26 cellular contexts compared by ENCODE assay signal in genomic region chr10:25561761-25562160, GRCh38.
"Had no signal": no experiment of that assay in that cellular context is flagged by ENCODE, and none has a peak within 500 bp of the region (broad histone marks: within the 10 kb centered on the region; RNA-seq: fewer than 3 reads in every experiment).

No MANE protein-coding gene starts in this region.

- H3K27ac Mint-ChIP-seq: activated B cell treated with CpG ODN at 0.5 μM for 24 hours; activated CD4-positive, alpha-beta T cell treated with anti-CD3 and anti-CD28 coated beads, Interleukin-2, amount 10 ng/mL, durations not matched to agents 24 days and 14 days; activated CD8-positive, alpha-beta memory T cell treated with anti-CD3 and anti-CD28 coated beads, Interleukin-2, amount 10 ng/mL, durations not matched to agents 7 days and 5 days; activated naive CD4-positive, alpha-beta T cell treated with anti-CD3 and anti-CD28 coated beads, Interleukin-2, amount 50 U/mL, for 24 hours; activated T-cell treated with anti-CD3 and anti-CD28 coated beads, Interleukin-2, amount 50 U/mL, for 24 hours; activated T-helper 1 cell treated with anti-CD3 and anti-CD28 coated beads, Interleukin-12 subunit alpha, Interleukin-12 subunit beta, Interleukin-2, Interleukin-4 antibody, amounts not matched to agents 30 ng/mL and 10 ng/mL and 1 ng/mL, durations not matched to agents 14 hours and 24 hours and 36 hours; T-helper 17 cell had no signal

- H3K9me3 Mint-ChIP-seq: activated B cell treated with CpG ODN at 0.5 μM for 24 hours; activated CD4-positive, alpha-beta T cell treated with anti-CD3 and anti-CD28 coated beads, Interleukin-2, amount 10 ng/mL, durations not matched to agents 24 days and 14 days; activated naive CD4-positive, alpha-beta T cell treated with anti-CD3 and anti-CD28 coated beads, Interleukin-2, amount 50 U/mL, for 24 hours; activated T-cell treated with anti-CD3 and anti-CD28 coated beads, Interleukin-2, amount 50 U/mL, for 24 hours; activated T-helper 1 cell treated with anti-CD3 and anti-CD28 coated beads, Interleukin-12 subunit alpha, Interleukin-12 subunit beta, Interleukin-2, Interleukin-4 antibody, amounts not matched to agents 30 ng/mL and 10 ng/mL and 1 ng/mL, durations not matched to agents 14 hours and 24 hours and 36 hours had no signal

- H3K4me3 ChIP-seq: breast epithelium, MG63, Peyer's patch, SJSA1 had no signal

- H3K27me3 ChIP-seq: breast epithelium, MG63, Peyer's patch, SJSA1 had no signal

- H3K27me3 Mint-ChIP-seq: activated B cell treated with CpG ODN at 0.5 μM for 24 hours; activated CD4-positive, alpha-beta T cell treated with anti-CD3 and anti-CD28 coated beads, Interleukin-2, amount 10 ng/mL, durations not matched to agents 24 days and 14 days; activated CD8-positive, alpha-beta memory T cell treated with anti-CD3 and anti-CD28 coated beads, Interleukin-2, amount 10 ng/mL, durations not matched to agents 7 days and 5 days; activated T-cell treated with anti-CD3 and anti-CD28 coated beads, Interleukin-2, amount 50 U/mL, for 24 hours; T-helper 17 cell had no signal

- H3K4me3 Mint-ChIP-seq: activated B cell treated with CpG ODN at 0.5 μM for 24 hours; activated CD4-positive, alpha-beta T cell treated with anti-CD3 and anti-CD28 coated beads, Interleukin-2, amount 10 ng/mL, durations not matched to agents 24 days and 14 days; activated CD8-positive, alpha-beta memory T cell treated with anti-CD3 and anti-CD28 coated beads, Interleukin-2, amount 10 ng/mL, durations not matched to agents 7 days and 5 days; activated naive CD4-positive, alpha-beta T cell treated with anti-CD3 and anti-CD28 coated beads, Interleukin-2, amount 50 U/mL, for 24 hours; activated T-cell treated with anti-CD3 and anti-CD28 coated beads, Interleukin-2, amount 50 U/mL, for 24 hours; activated T-helper 1 cell treated with anti-CD3 and anti-CD28 coated beads, Interleukin-12 subunit alpha, Interleukin-12 subunit beta, Interleukin-2, Interleukin-4 antibody, amounts not matched to agents 30 ng/mL and 10 ng/mL and 1 ng/mL, durations not matched to agents 14 hours and 24 hours and 36 hours; T-helper 17 cell had no signal

- DNase-seq: activated B cell treated with CpG ODN at 0.5 μM for 24 hours; activated CD4-positive, alpha-beta T cell treated with anti-CD3 and anti-CD28 coated beads for 1 hour; activated CD4-positive, alpha-beta T cell treated with anti-CD3 and anti-CD28 coated beads, Interleukin-2, amount 10 ng/mL, durations not matched to agents 24 days and 14 days; activated CD4-positive, alpha-beta T cell treated with anti-CD3 and anti-CD28 coated beads, Interleukin-2, amount 50 U/mL, for 48 hours; activated CD8-positive, alpha-beta memory T cell treated with anti-CD3 and anti-CD28 coated beads, Interleukin-2, amount 10 ng/mL, durations not matched to agents 7 days and 5 days; activated effector memory CD4-positive, alpha-beta T cell treated with Interleukin-2 at 50 U/mL for 16 hours; activated naive CD4-positive, alpha-beta T cell; activated T-cell treated with anti-CD3 and anti-CD28 coated beads, Interleukin-2, amount 50 U/mL, for 24 hours; aorta; MG63; MV-4-11; NCI-H1105; NCI-H1436 treated with DMSO at 0.1 percent for 48 hours; NCI-H1930; NCI-H2107; NCI-H2171 treated with DMSO at 0.1 percent for 48 hours; NCI-H226; NCI-H526; Peyer's patch; SHP77; T-helper 17 cell; T-helper 9 cell had no signal

- H3K36me3 ChIP-seq: breast epithelium, MG63, Peyer's patch, SJSA1 had no signal

- ATAC-seq: activated CD8-positive, alpha-beta memory T cell treated with anti-CD3 and anti-CD28 coated beads, Interleukin-2, amount 10 ng/mL, durations not matched to agents 7 days and 5 days; T-helper 17 cell had no signal

- H3K4me1 Mint-ChIP-seq: activated B cell treated with CpG ODN at 0.5 μM for 24 hours; activated CD4-positive, alpha-beta T cell treated with anti-CD3 and anti-CD28 coated beads, Interleukin-2, amount 10 ng/mL, durations not matched to agents 24 days and 14 days; activated CD8-positive, alpha-beta memory T cell treated with anti-CD3 and anti-CD28 coated beads, Interleukin-2, amount 10 ng/mL, durations not matched to agents 7 days and 5 days; activated naive CD4-positive, alpha-beta T cell treated with anti-CD3 and anti-CD28 coated beads, Interleukin-2, amount 50 U/mL, for 24 hours; T-helper 17 cell had no signal

- H3K4me1 ChIP-seq: breast epithelium, Peyer's patch, SJSA1 had no signal

- H3K36me3 Mint-ChIP-seq: activated CD8-positive, alpha-beta memory T cell treated with anti-CD3 and anti-CD28 coated beads, Interleukin-2, amount 10 ng/mL, durations not matched to agents 7 days and 5 days; activated naive CD4-positive, alpha-beta T cell treated with anti-CD3 and anti-CD28 coated beads, Interleukin-2, amount 50 U/mL, for 24 hours had no signal

- H3K9me3 ChIP-seq: breast epithelium, MG63, Peyer's patch, SJSA1 had no signal
